Comparison of ENCODE assay signal across 6 cellular contexts in the genomic region with DNA sequence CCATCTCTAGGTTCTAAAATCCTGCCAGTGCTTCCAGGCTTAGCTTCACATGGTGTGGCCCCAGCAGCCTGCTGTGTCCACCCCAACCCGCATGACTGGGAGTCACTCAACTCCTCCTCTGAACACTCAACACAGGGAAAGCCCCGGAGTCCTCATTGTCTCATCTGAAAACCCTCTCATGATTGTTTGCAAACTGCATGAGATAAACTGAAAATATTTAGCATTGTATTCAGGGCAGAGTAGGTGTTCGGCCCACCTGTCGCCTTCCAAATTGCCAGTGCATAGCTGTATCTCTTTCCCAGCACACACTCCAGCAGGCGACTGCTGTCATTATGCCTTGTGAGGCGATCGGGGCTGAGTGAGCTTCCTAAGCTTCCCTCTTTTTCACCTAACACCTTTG.
"Had no signal": no experiment of that assay in that cellular context is flagged by ENCODE, and none has a peak within 500 bp of the region (broad histone marks: within the 10 kb centered on the region; RNA-seq: fewer than 3 reads in every experiment).

No MANE protein-coding gene starts in this region.

- H3K27ac Mint-ChIP-seq: H9 had no signal

- H3K4me3 ChIP-seq: K562 had no signal

- ATAC-seq: K562 had no signal

- DNase-seq: GOT3, H9, HCEC 1CT, IMR-90, KG1 had no signal

- H3K4me3 Mint-ChIP-seq: H9 had no signal
